ENCODE assay signal across 19 cellular contexts in genomic region chr5:124231794-124232193, GRCh38.
"Had no signal": no experiment of that assay in that cellular context is flagged by ENCODE, and none has a peak within 500 bp of the region (broad histone marks: within the 10 kb centered on the region; RNA-seq: fewer than 3 reads in every experiment).

No MANE protein-coding gene starts in this region.

- DNase-seq: activated CD4-positive, alpha-beta T cell treated with anti-CD3 and anti-CD28 coated beads for 1 hour; activated CD4-positive, alpha-beta T cell treated with anti-CD3 and anti-CD28 coated beads, Interleukin-2, amount 50 U/mL, for 1 hour; activated gamma-delta T cell treated with Interleukin-2 at 50 U/mL for 16 hours; activated T-cell treated with anti-CD3 and anti-CD28 coated beads, Interleukin-2, amount 50 U/mL, for 1 hour; adrenal gland; cerebellar nuclear complex; effector CD4-positive, alpha-beta T cell; erythroblast; immature natural killer cell; kidney glomerular epithelial cell; left ventricle myocardium superior; sigmoid colon; stimulated activated CD4-positive, alpha-beta T cell treated with anti-CD3 and anti-CD28 coated beads, Interleukin-2, amount 100 ng/mL, for 48 hours; stimulated activated CD8-positive, alpha-beta memory T cell treated with anti-CD3 and anti-CD28 coated beads, Interleukin-4, amount 100 ng/mL, for 48 hours; T-helper 1 cell; upper lobe of right lung; WERI-Rb-1 had no signal

- H3K4me3 Mint-ChIP-seq: activated naive CD8-positive, alpha-beta T cell; immature natural killer cell; stimulated activated naive B cell treated with anti-CD40 and anti-IgM and Interleukin-4, amounts not matched to agents 10 μg/mL and 1 μg/mL and 100 μg/mL, for 72 hours had no signal

- ATAC-seq: left ventricle myocardium superior, upper lobe of right lung had no signal

- H3K27me3 ChIP-seq: adrenal gland, sigmoid colon, upper lobe of right lung had no signal

- H3K9me3 ChIP-seq: adrenal gland, sigmoid colon, upper lobe of right lung had no signal

- H3K27ac ChIP-seq: adrenal gland, sigmoid colon, upper lobe of right lung, WERI-Rb-1 had no signal

- H3K4me3 ChIP-seq: adrenal gland, sigmoid colon, upper lobe of right lung had no signal

- H3K36me3 Mint-ChIP-seq: activated naive CD8-positive, alpha-beta T cell had no signal

- H3K4me1 ChIP-seq: adrenal gland, sigmoid colon, upper lobe of right lung had no signal

- H3K4me1 Mint-ChIP-seq: immature natural killer cell had no signal

- H3K27me3 Mint-ChIP-seq: activated naive CD8-positive, alpha-beta T cell; stimulated activated naive B cell treated with anti-CD40 and anti-IgM and Interleukin-4, amounts not matched to agents 10 μg/mL and 1 μg/mL and 100 μg/mL, for 72 hours had no signal

- H3K36me3 ChIP-seq: adrenal gland, sigmoid colon, upper lobe of right lung, WERI-Rb-1 had no signal

- H3K27ac Mint-ChIP-seq: activated naive CD8-positive, alpha-beta T cell; immature natural killer cell; stimulated activated naive B cell treated with anti-CD40 and anti-IgM and Interleukin-4, amounts not matched to agents 10 μg/mL and 1 μg/mL and 100 μg/mL, for 72 hours had no signal
